ENCODE assay signal across 30 cellular contexts in the genomic region with DNA sequence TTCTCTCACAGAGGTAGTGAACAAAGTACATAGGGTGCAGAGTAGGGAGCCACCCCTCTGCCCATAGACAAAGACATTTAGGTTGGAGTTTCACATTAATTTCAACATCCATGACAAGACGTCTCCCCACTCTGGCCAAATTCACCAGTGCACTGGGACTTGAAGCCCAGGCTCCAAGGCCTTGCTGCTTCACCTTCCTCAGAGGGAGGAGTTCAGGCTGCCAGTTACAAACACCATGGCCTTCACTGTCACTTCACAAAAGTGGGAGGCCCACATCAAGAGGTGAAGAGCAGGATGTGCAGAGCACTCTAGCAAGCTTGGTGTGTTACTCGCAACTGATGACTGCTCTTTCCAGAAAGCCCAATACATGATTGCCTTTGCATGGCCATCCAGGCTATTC. TPM values are rescaled to one million over a fixed set of nuclear protein-coding genes. Genes with fewer than 3 reads are reported as not detected.
"Had no signal": no experiment of that assay in that cellular context is flagged by ENCODE, and none has a peak within 500 bp of the region (broad histone marks: within the 10 kb centered on the region; RNA-seq: fewer than 3 reads in every experiment).

No MANE protein-coding gene starts in this region.

- H3K4me1 ChIP-seq: parathyroid adenoma, psoas muscle, right lobe of liver, sigmoid colon, stomach, testis, tibial artery, transverse colon, upper lobe of right lung, uterus had no signal

- H3K27ac Mint-ChIP-seq: naive thymus-derived CD8-positive, alpha-beta T cell; natural killer cell treated with Interleukin-12 subunit alpha and Interleukin-12 subunit beta and Interleukin-15 and Interleukin-18, amount 100 ng/mL, for 72 hours; nephron progenitor cell; progenitor cell of endocrine pancreas; stimulated activated effector memory CD8-positive, alpha-beta T cell treated with anti-CD3 and anti-CD28 coated beads, Interleukin-12 subunit alpha, Interleukin-12 subunit beta, amount 100 ng/mL, for 72 hours; stimulated activated naive B cell treated with anti-CD40 and anti-IgM and Interleukin-4, amounts not matched to agents 10 μg/mL and 1 μg/mL and 100 μg/mL, for 72 hours; stimulated activated naive CD8-positive, alpha-beta T cell treated with anti-CD3 and anti-CD28 coated beads, Interleukin-15, Interleukin-2, amounts not matched to agents 100 ng/mL and 50 ng/mL, for 24 hours; type B pancreatic cell had no signal

- DNase-seq: naive thymus-derived CD8-positive, alpha-beta T cell; nephron progenitor cell; nucleus accumbens; ovary; posterior cingulate gyrus; psoas muscle; right cardiac atrium; right lobe of liver; sigmoid colon; small intestine; stimulated activated CD4-positive, alpha-beta T cell treated with anti-CD3 and anti-CD28 coated beads, Interleukin-15, amount 100 ng/mL, for 24 hours; stimulated activated CD4-positive, alpha-beta T cell treated with anti-CD3 and anti-CD28 coated beads, Interleukin-2, amount 100 ng/mL, for 24 hours; stimulated activated CD4-positive, alpha-beta T cell treated with anti-CD3 and anti-CD28 coated beads, Interleukin-2, amount 100 ng/mL, for 48 hours; stimulated activated CD4-positive, alpha-beta T cell treated with anti-CD3 and anti-CD28 coated beads, Interleukin-4, amount 100 ng/mL, for 24 hours; stimulated activated naive B cell treated with anti-CD40 and anti-IgM and Interleukin-4, amounts not matched to agents 10 μg/mL and 1 μg/mL and 100 μg/mL, for 72 hours; stimulated activated naive CD4-positive, alpha-beta T cell treated with Interleukin-2 at 50 U/mL for 16 hours; stomach; testis; tibial artery; transverse colon; upper lobe of right lung; uterus had no signal

- FAIRE-seq: small intestine had no signal

- H3K4me3 Mint-ChIP-seq: naive thymus-derived CD8-positive, alpha-beta T cell; natural killer cell treated with Interleukin-12 subunit alpha and Interleukin-12 subunit beta and Interleukin-15 and Interleukin-18, amount 100 ng/mL, for 72 hours; nephron progenitor cell; neural crest cell; stimulated activated effector memory CD8-positive, alpha-beta T cell treated with anti-CD3 and anti-CD28 coated beads, Interleukin-12 subunit alpha, Interleukin-12 subunit beta, amount 100 ng/mL, for 72 hours; stimulated activated naive B cell treated with anti-CD40 and anti-IgM and Interleukin-4, amounts not matched to agents 10 μg/mL and 1 μg/mL and 100 μg/mL, for 72 hours; stimulated activated naive CD8-positive, alpha-beta T cell treated with anti-CD3 and anti-CD28 coated beads, Interleukin-15, Interleukin-2, amounts not matched to agents 100 ng/mL and 50 ng/mL, for 24 hours; type B pancreatic cell had no signal

- H3K9me3 Mint-ChIP-seq: natural killer cell treated with Interleukin-12 subunit alpha and Interleukin-12 subunit beta and Interleukin-15 and Interleukin-18, amount 100 ng/mL, for 72 hours; stimulated activated naive B cell treated with anti-CD40 and anti-IgM and Interleukin-4, amounts not matched to agents 10 μg/mL and 1 μg/mL and 100 μg/mL, for 72 hours; type B pancreatic cell had no signal

- H3K79me2 ChIP-seq: parathyroid adenoma had no signal

- H3K36me3 Mint-ChIP-seq: stimulated activated effector memory CD8-positive, alpha-beta T cell treated with anti-CD3 and anti-CD28 coated beads, Interleukin-12 subunit alpha, Interleukin-12 subunit beta, amount 100 ng/mL, for 72 hours; type B pancreatic cell had no signal

- H2AFZ ChIP-seq: parathyroid adenoma had no signal

- H3K4me3 ChIP-seq: ovary, psoas muscle, right lobe of liver, sigmoid colon, stomach, testis, tibial artery, transverse colon, upper lobe of right lung, uterus had no signal

- H3K4me1 Mint-ChIP-seq: nephron progenitor cell; neural crest cell; stimulated activated effector memory CD8-positive, alpha-beta T cell treated with anti-CD3 and anti-CD28 coated beads, Interleukin-12 subunit alpha, Interleukin-12 subunit beta, amount 100 ng/mL, for 72 hours had no signal

- H3K27me3 ChIP-seq: neutrophil, ovary, right lobe of liver, sigmoid colon, stomach, testis, tibial artery, transverse colon, upper lobe of right lung, uterus had no signal

- H3K36me3 ChIP-seq: neutrophil, ovary, right lobe of liver, sigmoid colon, stomach, tibial artery, transverse colon, upper lobe of right lung, uterus had no signal

- H3K27ac ChIP-seq: neutrophil, ovary, parathyroid adenoma, psoas muscle, right lobe of liver, sigmoid colon, stomach, testis, tibial artery, transverse colon, upper lobe of right lung, uterus had no signal

- ATAC-seq: naive thymus-derived CD8-positive, alpha-beta T cell; natural killer cell treated with Interleukin-12 subunit alpha and Interleukin-12 subunit beta and Interleukin-15 and Interleukin-18, amount 100 ng/mL, for 72 hours; psoas muscle; right cardiac atrium; right lobe of liver; stimulated activated naive B cell treated with anti-CD40 and anti-IgM and Interleukin-4, amounts not matched to agents 10 μg/mL and 1 μg/mL and 100 μg/mL, for 72 hours; upper lobe of right lung had no signal

- H3K9ac ChIP-seq: parathyroid adenoma had no signal

- H3K9me3 ChIP-seq: neutrophil, ovary, right lobe of liver, testis, transverse colon, upper lobe of right lung had no signal

RNA-seq across cellular contexts. Expression of a gene that starts 15.8 kb away (rescaled TPM):
- polyA plus RNA-seq: naive thymus-derived CD8-positive, alpha-beta T cell had no signal
